In the genomic region with DNA sequence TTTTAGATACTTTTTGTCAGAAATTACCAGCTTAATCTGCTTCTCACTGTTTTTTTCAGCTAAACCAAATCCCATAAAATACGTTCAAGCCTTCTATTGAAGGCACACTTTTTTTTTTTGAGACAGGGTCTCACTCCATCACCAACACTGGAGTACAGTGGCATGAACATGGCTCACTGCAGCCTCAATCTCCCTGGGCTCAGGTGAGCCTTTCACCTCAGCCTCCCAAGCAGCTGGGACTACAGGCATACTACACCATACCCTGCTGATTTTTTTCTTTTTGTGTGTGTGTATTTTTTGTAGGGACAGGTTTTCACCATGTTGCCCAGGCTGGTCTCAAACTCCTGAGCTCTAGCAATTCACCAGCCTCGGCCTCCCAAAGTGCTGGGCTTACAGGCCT, we compare ENCODE assay signal across 1 cellular context.
TF ChIP-seq lines count a peak whose summit lies in the region.

No MANE protein-coding gene starts in this region.

TF ChIP-seq in SK-N-SH treated with all-trans-retinoic acid at 6 μM for 48 hours, 23 proteins besides CTCF, POLR2A, EP300 and RAD21 (continued from another document):
- TF ChIP-seq, protein P1, sequence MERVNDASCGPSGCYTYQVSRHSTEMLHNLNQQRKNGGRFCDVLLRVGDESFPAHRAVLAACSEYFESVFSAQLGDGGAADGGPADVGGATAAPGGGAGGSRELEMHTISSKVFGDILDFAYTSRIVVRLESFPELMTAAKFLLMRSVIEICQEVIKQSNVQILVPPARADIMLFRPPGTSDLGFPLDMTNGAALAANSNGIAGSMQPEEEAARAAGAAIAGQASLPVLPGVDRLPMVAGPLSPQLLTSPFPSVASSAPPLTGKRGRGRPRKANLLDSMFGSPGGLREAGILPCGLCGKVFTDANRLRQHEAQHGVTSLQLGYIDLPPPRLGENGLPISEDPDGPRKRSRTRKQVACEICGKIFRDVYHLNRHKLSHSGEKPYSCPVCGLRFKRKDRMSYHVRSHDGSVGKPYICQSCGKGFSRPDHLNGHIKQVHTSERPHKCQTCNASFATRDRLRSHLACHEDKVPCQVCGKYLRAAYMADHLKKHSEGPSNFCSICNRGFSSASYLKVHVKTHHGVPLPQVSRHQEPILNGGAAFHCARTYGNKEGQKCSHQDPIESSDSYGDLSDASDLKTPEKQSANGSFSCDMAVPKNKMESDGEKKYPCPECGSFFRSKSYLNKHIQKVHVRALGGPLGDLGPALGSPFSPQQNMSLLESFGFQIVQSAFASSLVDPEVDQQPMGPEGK (CRISPR knock-in tag; IDR thresholded peaks at IDR 0.05; ENCODE audit: borderline replicate concordance): no peak
- no peak for TF ChIP-seq TOX (CRISPR knock-in tag; IDR thresholded peaks at IDR 0.05; ENCODE audit: borderline replicate concordance)
- TF ChIP-seq PPARA (CRISPR knock-in tag; IDR thresholded peaks at IDR 0.05; ENCODE audit: borderline replicate concordance): no peak
- no peak for TF ChIP-seq ARNTL (CRISPR knock-in tag; IDR thresholded peaks at IDR 0.05; ENCODE audit: borderline replicate concordance, low read depth)
- no peak for TF ChIP-seq SNAI2 (CRISPR knock-in tag; IDR thresholded peaks at IDR 0.05)
- TF ChIP-seq, protein P2, sequence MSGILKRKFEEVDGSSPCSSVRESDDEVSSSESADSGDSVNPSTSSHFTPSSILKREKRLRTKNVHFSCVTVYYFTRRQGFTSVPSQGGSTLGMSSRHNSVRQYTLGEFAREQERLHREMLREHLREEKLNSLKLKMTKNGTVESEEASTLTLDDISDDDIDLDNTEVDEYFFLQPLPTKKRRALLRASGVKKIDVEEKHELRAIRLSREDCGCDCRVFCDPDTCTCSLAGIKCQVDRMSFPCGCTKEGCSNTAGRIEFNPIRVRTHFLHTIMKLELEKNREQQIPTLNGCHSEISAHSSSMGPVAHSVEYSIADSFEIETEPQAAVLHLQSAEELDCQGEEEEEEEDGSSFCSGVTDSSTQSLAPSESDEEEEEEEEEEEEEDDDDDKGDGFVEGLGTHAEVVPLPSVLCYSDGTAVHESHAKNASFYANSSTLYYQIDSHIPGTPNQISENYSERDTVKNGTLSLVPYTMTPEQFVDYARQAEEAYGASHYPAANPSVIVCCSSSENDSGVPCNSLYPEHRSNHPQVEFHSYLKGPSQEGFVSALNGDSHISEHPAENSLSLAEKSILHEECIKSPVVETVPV (CRISPR knock-in tag; IDR thresholded peaks at IDR 0.05): no peak
- no peak for TF ChIP-seq RARB (CRISPR knock-in tag; IDR thresholded peaks at IDR 0.05)
- TF ChIP-seq ISL1 (CRISPR knock-in tag; IDR thresholded peaks at IDR 0.05): no peak
- no peak for TF ChIP-seq ZFP30 (CRISPR knock-in tag; IDR thresholded peaks at IDR 0.05)
- no peak for TF ChIP-seq ZNF8 (CRISPR knock-in tag; IDR thresholded peaks at IDR 0.05)
- no peak for TF ChIP-seq ZNF565 (CRISPR knock-in tag; conservative IDR thresholded peaks at IDR 0.05; ENCODE audit: low read depth)
- TF ChIP-seq ZNF70 (CRISPR knock-in tag; IDR thresholded peaks at IDR 0.05): no peak
- TF ChIP-seq ESRRG (CRISPR knock-in tag; IDR thresholded peaks at IDR 0.05): no peak
- TF ChIP-seq ZC3H10 (CRISPR knock-in tag; IDR thresholded peaks at IDR 0.05): no peak
- no peak for TF ChIP-seq TCF4 (CRISPR knock-in tag; IDR thresholded peaks at IDR 0.05; ENCODE audit: borderline replicate concordance)
- TF ChIP-seq ZFP3 (CRISPR knock-in tag; IDR thresholded peaks at IDR 0.05): no peak
- no peak for TF ChIP-seq TSHZ2 (CRISPR knock-in tag; IDR thresholded peaks at IDR 0.05)
- TF ChIP-seq BACH2 (CRISPR knock-in tag; IDR thresholded peaks at IDR 0.05; ENCODE audit: borderline replicate concordance): no peak
